In the genomic region with DNA sequence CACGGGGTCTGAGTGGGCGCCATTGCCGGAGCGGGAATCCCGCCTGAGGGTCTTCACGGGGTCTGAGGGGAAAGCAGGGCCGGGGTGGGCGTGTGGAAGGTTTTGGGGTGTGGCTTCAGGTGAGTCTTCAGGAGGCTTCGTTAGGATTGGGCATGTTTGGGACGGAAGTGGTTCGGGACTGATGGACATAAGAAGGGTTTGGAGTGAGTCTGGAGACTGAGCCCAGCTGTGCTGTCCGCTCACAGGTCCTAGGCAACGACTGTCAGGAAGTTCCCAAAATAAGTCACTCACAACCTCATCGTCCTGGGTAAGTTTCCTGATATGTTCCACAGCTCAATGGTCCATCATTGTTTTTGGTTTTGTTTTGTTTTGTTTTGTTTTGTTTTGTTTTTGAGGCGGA, we compare ENCODE assay signal across 15 cellular contexts.
"Had no signal": no experiment of that assay in that cellular context is flagged by ENCODE, and none has a peak within 500 bp of the region (broad histone marks: within the 10 kb centered on the region; RNA-seq: fewer than 3 reads in every experiment).

No MANE protein-coding gene starts in this region.

- DNase-seq: activated CD4-positive, alpha-beta T cell treated with anti-CD3 and anti-CD28 coated beads, Interleukin-2, amount 50 U/mL, for 1 hour; activated CD4-positive, CD25-positive, alpha-beta regulatory T cell; activated effector memory CD4-positive, alpha-beta T cell treated with anti-CD3 and anti-CD28 coated beads, Interleukin-2, amount 50 U/mL, for 16 hours; activated T-cell treated with anti-CD3 and anti-CD28 coated beads, Interleukin-2, amount 50 U/mL, for 1 hour; aorta; dorsolateral prefrontal cortex; esophagus squamous epithelium; foreskin fibroblast; glutamatergic neuron; lower lobe of right lung; midbrain; stimulated activated CD4-positive, alpha-beta T cell treated with anti-CD3 and anti-CD28 coated beads, Interleukin-4, amount 100 ng/mL, for 4 hours; thyroid gland had no signal

- H3K27ac Mint-ChIP-seq: T-helper 1 cell treated with Interleukin-12 subunit alpha and Interleukin-12 subunit beta and Interleukin-4 antibody, amounts not matched to agents 30 μg/mL and 1 μg/mL, for 36 hours had no signal

- H3K36me3 Mint-ChIP-seq: activated naive CD4-positive, alpha-beta T cell treated with anti-CD3 and anti-CD28 coated beads, Interleukin-2, amount 50 U/mL, for 72 hours had no signal

- H3K4me3 Mint-ChIP-seq: T-helper 1 cell treated with Interleukin-12 subunit alpha and Interleukin-12 subunit beta and Interleukin-4 antibody, amounts not matched to agents 30 μg/mL and 1 μg/mL, for 36 hours had no signal

- H3K9me3 Mint-ChIP-seq: activated naive CD4-positive, alpha-beta T cell treated with anti-CD3 and anti-CD28 coated beads, Interleukin-2, amount 50 U/mL, for 72 hours; T-helper 1 cell treated with Interleukin-12 subunit alpha and Interleukin-12 subunit beta and Interleukin-4 antibody, amounts not matched to agents 30 μg/mL and 1 μg/mL, for 36 hours had no signal

- ATAC-seq: activated naive CD4-positive, alpha-beta T cell treated with anti-CD3 and anti-CD28 coated beads, Interleukin-2, amount 50 U/mL, for 72 hours; lower lobe of right lung had no signal
